1 cellular context compared by ENCODE assay signal in the genomic region with DNA sequence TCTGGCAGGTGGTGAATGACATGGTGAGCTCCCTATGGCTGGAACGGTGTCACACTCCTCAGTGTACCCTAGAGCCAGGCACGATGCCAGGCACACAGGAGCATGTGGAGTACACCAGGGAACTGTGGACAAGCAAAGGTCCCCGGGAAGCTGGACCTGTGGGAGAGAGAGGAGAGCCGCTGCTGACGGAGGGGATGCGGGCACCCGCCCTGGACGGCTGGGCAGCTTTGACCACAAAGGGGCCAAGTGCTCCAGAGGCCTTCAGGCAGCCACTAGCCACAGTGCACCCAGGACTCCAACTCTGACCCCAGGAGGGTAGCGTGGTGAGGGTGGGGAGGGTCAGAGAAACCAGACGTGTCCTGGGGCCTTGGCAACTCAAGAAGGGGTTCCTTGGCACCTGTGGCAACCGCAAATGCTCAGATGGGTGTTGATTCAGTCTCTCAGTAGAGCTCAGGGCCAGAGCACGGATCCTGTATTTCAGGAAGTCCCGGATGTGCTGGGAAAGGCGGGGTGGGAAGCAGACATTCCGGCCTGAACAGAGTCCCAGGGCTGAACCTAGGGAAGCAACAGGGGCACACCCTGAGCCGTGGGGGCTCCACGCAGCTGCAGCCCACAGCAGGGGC.
A peak's percentile ranks its signal among the peaks of the same experiment; 100 is the strongest.
TF ChIP-seq lines count a peak whose summit lies in the region.

No MANE protein-coding gene starts in this region.

TF ChIP-seq in Ishikawa, 13 proteins besides CTCF, POLR2A, EP300 and RAD21 (continued from another document):
- TF ChIP-seq, protein P1, sequence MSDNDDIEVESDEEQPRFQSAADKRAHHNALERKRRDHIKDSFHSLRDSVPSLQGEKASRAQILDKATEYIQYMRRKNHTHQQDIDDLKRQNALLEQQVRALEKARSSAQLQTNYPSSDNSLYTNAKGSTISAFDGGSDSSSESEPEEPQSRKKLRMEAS (IDR thresholded peaks at IDR 0.05), result no peak
- TF ChIP-seq NFIC (IDR thresholded peaks at IDR 0.05), result peak; percentile 67; the same call in 1 of the 2 replicates
